ENCODE assay signal across 1 cellular context in the genomic region with DNA sequence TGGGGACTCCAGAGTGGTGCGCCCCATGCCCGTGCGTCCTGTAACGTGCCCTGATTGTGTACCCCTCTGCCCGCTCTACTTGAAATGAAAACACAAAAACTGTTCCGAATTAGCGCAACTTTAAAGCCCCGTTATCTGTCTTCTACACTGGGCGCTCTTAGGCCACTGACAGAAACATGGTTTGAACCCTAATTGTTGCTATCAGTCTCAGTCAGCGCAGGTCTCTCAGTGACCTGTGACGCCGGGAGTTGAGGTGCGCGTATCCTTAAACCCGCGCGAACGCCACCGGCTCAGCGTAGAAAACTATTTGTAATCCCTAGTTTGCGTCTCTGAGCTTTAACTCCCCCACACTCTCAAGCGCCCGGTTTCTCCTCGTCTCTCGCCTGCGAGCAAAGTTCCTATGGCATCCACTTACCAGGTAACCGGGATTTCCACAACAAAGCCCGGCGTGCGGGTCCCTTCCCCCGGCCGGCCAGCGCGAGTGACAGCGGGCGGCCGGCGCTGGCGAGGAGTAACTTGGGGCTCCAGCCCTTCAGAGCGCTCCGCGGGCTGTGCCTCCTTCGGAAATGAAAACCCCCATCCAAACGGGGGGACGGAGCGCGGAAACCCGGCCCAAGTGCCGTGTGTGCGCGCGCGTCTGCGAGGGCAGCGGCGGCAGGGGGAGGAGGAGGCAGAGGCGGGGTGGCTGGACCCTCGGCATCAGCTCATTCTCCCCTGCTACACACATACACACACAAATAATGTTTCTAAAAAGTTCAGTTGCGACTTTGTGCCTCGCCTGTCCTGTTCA.
A peak's percentile ranks its signal among the peaks of the same experiment; 100 is the strongest.
TF ChIP-seq lines count a peak whose summit lies in the region.

No MANE protein-coding gene starts in this region.

TF ChIP-seq in IMR-90, 13 proteins besides CTCF, POLR2A, EP300 and RAD21:
- TF ChIP-seq BHLHE40 (IDR thresholded peaks at IDR 0.05; ENCODE audit: low read depth, low read length) (no peak), MXI1 (IDR thresholded peaks at IDR 0.05; ENCODE audit: borderline replicate concordance, low read depth, low read length) (peak; percentile 36; the same call in 1 of the 2 replicates), NFE2L2 (IDR thresholded peaks at IDR 0.05; ENCODE audit: low read depth, low read length) (no peak)
TF ChIP-seq in IMR-90: peak in this region for 1.
